ENCODE assay signal across 8 cellular contexts in the genomic region with DNA sequence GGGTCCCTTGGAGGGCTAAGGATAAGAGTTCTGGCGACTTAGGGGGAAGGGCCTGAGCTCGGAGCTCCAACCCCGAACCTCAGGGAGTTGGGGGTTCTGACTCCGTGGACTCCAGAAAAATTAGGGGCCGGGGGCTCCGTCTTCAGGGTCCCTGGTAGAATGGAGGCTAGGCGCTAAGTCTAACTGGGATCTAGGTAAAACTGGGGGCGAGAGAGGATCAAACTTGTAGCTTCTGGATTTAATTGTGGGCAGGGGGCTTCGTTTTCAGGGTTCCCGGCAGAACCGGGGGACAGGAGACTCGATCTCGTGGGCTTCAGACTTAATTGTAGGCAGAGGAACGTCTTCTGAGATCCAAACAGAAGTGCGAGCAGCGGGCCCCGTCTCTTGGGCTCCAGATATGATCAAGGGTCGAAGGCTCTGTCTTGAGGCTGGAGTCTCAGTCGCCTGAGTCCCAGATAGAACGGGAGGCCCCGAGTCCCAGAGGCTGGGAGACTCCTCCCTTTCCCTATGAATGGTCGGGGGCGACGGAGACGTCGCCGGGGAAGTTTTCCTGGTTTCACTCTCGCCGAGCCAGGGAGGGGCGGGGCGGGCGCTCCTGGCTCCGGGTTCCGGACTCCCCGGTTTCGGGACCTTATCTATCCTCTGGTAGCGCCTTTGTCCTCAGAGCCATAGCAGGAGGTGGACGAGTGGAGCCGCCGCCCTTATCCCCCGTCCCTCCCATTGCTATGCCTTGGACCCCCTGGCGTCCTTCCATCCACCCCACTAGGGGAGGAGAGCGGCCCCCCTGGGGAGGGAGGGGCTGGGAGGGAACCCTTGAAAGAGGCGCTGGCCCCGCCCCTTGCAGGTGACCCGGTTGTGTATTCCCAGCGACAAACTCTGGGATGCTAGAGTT. TPM values are rescaled to one million over a fixed set of nuclear protein-coding genes. Genes with fewer than 3 reads are reported as not detected.
DNase-seq lines count a peak whose midpoint lies in the region; ATAC-seq and TF ChIP-seq lines count a peak whose summit lies in the region.

No MANE protein-coding gene starts in this region.

- peaks cover 21% of the 10 kb centered on the region for H3K4me1 Mint-ChIP-seq in activated naive CD8-positive, alpha-beta T cell (ENCODE audit: low read depth)

- intact Hi-C loops in Right ventricle myocardium inferior (cut with DNase I): loop anchor here (2.0 to 5.0 kb wide), 2 partner anchors 43 to 130 kb away; a partner anchor contains a TSS

- DNase-seq in CMK (ENCODE audit: low read depth) (peak; percentile 69), LoVo (ENCODE audit: low spot score) (peak; percentile 56), Right ventricle myocardium inferior (ENCODE audit: missing footprints) (peak; percentile 83), osteoblast (ENCODE audit: insufficient read length, low spot score, missing footprints) (peak; percentile 91), SK-N-DZ (ENCODE audit: low spot score) (no peak), COLO829 (ENCODE audit: low spot score) (no peak)

- H3K27ac ChIP-seq in osteoblast (ENCODE audit: low read depth, low read length): peak overlapping the region; percentile 94

- H3K27ac Mint-ChIP-seq in activated naive CD8-positive, alpha-beta T cell: no peak overlapping the region

- H3K27me3 ChIP-seq in osteoblast (ENCODE audit: insufficient read depth, low read length): no peaks in the 10 kb centered on the region

- H3K4me2 ChIP-seq in osteoblast (ENCODE audit: insufficient read depth, low read length): peak overlapping the region; percentile 99

- no peaks in the 10 kb centered on the region for H3K9me3 Mint-ChIP-seq in activated naive CD8-positive, alpha-beta T cell (ENCODE audit: low read depth)

- H4K20me1 ChIP-seq in osteoblast (ENCODE audit: insufficient read depth, low read length): peaks cover 42% of the 10 kb centered on the region

- peaks cover 25% of the 10 kb centered on the region for H3K4me1 ChIP-seq in osteoblast (ENCODE audit: insufficient read depth, low read length)

- H3K27me3 Mint-ChIP-seq in activated naive CD8-positive, alpha-beta T cell: peaks cover 4% of the 10 kb centered on the region

- no peaks in the 10 kb centered on the region for H3K36me3 Mint-ChIP-seq in activated naive CD8-positive, alpha-beta T cell

- ATAC-seq in Right ventricle myocardium inferior (no peak), GM19035 (IDR thresholded peaks at IDR 0.05; ENCODE audit: unreplicated experiment) (no peak)

- H2AFZ ChIP-seq in osteoblast (ENCODE audit: low read length): peak overlapping the region; percentile 59

- H3K4me3 Mint-ChIP-seq in activated naive CD8-positive, alpha-beta T cell: peak overlapping the region; percentile 87

- no peaks in the 10 kb centered on the region for H3K9me3 ChIP-seq in osteoblast (ENCODE audit: low read depth, low read length)

- H3K36me3 ChIP-seq in osteoblast (ENCODE audit: insufficient read depth, low read length): no peaks in the 10 kb centered on the region

- peaks cover 62% of the 10 kb centered on the region for H3K79me2 ChIP-seq in osteoblast (ENCODE audit: insufficient read depth, low read length)

- no peak for TF ChIP-seq CTCF in osteoblast (IDR thresholded peaks at IDR 0.05; ENCODE audit: extremely low read depth, low read depth, low read length)

- peak overlapping the region; percentile 98 for H3K4me3 ChIP-seq in osteoblast (ENCODE audit: insufficient read depth, low read length)

RNA-seq across cellular contexts. Expression of a gene that starts 1.3 kb away (rescaled TPM):
- 41.8 TPM for total RNA-seq in Right ventricle myocardium inferior
- 38.9 and 46.0 TPM in 2 replicates for total RNA-seq in osteoblast
- polyA plus RNA-seq in SK-N-DZ (2014; cell fraction: cytosol; rRNA removed): 7.6 and 16.4 TPM in 2 replicates
- polyA plus RNA-seq in SK-N-DZ (2014; cell fraction: nucleus; rRNA removed): 3.0 and 4.2 TPM in 2 replicates

RNA-seq across cellular contexts. Expression of a gene that starts 38.5 kb away (rescaled TPM):
- total RNA-seq in Right ventricle myocardium inferior: 91.9 TPM
- 4.3 and 4.4 TPM in 2 replicates for total RNA-seq in osteoblast
- polyA plus RNA-seq in SK-N-DZ (2014; cell fraction: cytosol; rRNA removed): 0.13 TPM in 1 of 2 replicates, not detected in the other
- 0.22 TPM in 1 of 2 replicates, not detected in the other for polyA plus RNA-seq in SK-N-DZ (2014; cell fraction: nucleus; rRNA removed)

RNA-seq across cellular contexts. Expression of a gene that starts 43.7 kb away (rescaled TPM):
- 45.3 TPM for total RNA-seq in Right ventricle myocardium inferior
- 28.3 and 31.8 TPM in 2 replicates for total RNA-seq in osteoblast
- 210 and 221 TPM in 2 replicates for polyA plus RNA-seq in SK-N-DZ (2014; cell fraction: cytosol; rRNA removed)
- polyA plus RNA-seq in SK-N-DZ (2014; cell fraction: nucleus; rRNA removed): 136 and 164 TPM in 2 replicates

RNA-seq across cellular contexts. Expression of a gene that starts 58.2 kb away (rescaled TPM):
- 9.9 TPM for total RNA-seq in Right ventricle myocardium inferior
- 44.5 and 46.6 TPM in 2 replicates for total RNA-seq in osteoblast
- 11.4 and 15.3 TPM in 2 replicates for polyA plus RNA-seq in SK-N-DZ (2014; cell fraction: cytosol; rRNA removed)
- 14.9 and 17.0 TPM in 2 replicates for polyA plus RNA-seq in SK-N-DZ (2014; cell fraction: nucleus; rRNA removed)

Comparison
In these comparisons a context has a peak if more than half of its experiments do, and no peak if none do; other contexts are left out.
1. DNase-seq: peak in CMK (single experiment), LoVo (single experiment), Right ventricle myocardium inferior (single experiment) and osteoblast (single experiment); none in SK-N-DZ (single experiment) and COLO829 (single experiment).
2. RNA of a gene that starts 38.5 kb away (total RNA-seq): 91.9 TPM in Right ventricle myocardium inferior (single experiment); 4.3 to 4.4 TPM in osteoblast; every median in the first group is over 10 times any median in the second.